In genomic region chr15:74873036-74873755, GRCh38 we compare ENCODE assay signal across 8 cellular contexts. TPM values are rescaled to one million over a fixed set of nuclear protein-coding genes. Genes with fewer than 3 reads are reported as not detected.
DNase-seq lines count a peak whose midpoint lies in the region; ATAC-seq and TF ChIP-seq lines count a peak whose summit lies in the region.

A gene with protein sequence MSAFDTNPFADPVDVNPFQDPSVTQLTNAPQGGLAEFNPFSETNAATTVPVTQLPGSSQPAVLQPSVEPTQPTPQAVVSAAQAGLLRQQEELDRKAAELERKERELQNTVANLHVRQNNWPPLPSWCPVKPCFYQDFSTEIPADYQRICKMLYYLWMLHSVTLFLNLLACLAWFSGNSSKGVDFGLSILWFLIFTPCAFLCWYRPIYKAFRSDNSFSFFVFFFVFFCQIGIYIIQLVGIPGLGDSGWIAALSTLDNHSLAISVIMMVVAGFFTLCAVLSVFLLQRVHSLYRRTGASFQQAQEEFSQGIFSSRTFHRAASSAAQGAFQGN (minus strand): TSS chr15:74873365. CDS start chr15:74873255, 110 bp downstream.

- H3K4me1 ChIP-seq in Loucy (ENCODE audit: insufficient read depth, low read length, poor library complexity, severe bottlenecking) (peaks cover 42% of the 10 kb centered on the region), RWPE2 (ENCODE audit: insufficient read depth, poor library complexity, severe bottlenecking) (peaks cover 23% of the 10 kb centered on the region)

- H3K27me3 ChIP-seq in H7 (ENCODE audit: control insufficient read depth, insufficient read depth, low read length) (no peaks in the 10 kb centered on the region), Loucy (ENCODE audit: insufficient read depth, low read length, poor library complexity, severe bottlenecking) (no peaks in the 10 kb centered on the region), RWPE2 (ENCODE audit: insufficient read depth, poor library complexity, severe bottlenecking) (no peaks in the 10 kb centered on the region)

- peak within 1 kb of the TSS; percentile 83 for H3K4me3 ChIP-seq in H7 (ENCODE audit: insufficient read depth, low read depth, low read length)
- peak within 1 kb of the TSS; percentile 99 for H3K4me3 ChIP-seq in Loucy (ENCODE audit: low read length, poor library complexity, severe bottlenecking)
- peak within 1 kb of the TSS; percentile 97 for H3K4me3 ChIP-seq in RWPE2 (ENCODE audit: severe bottlenecking)
- H3K4me3 ChIP-seq in fibroblast of mammary gland (ENCODE audit: control insufficient read depth, low read depth, low read length), result peak within 1 kb of the TSS; percentile 84

- TF ChIP-seq CTCF in Loucy (conservative IDR thresholded peaks at IDR 0.05; ENCODE audit: low read length) (no peak), RWPE2 (IDR thresholded peaks at IDR 0.05; ENCODE audit: poor library complexity, severe bottlenecking) (no peak), fibroblast of mammary gland (conservative IDR thresholded peaks at IDR 0.05; ENCODE audit: control insufficient read depth, insufficient read depth, low read depth, low read length) (no peak), natural killer cell (IDR thresholded peaks at IDR 0.05) (no peak)

- peak within 1 kb of the TSS; percentile 96 for H2AFZ ChIP-seq in Loucy (ENCODE audit: low read length)

- H3K36me3 Mint-ChIP-seq in activated T-helper 2 cell treated with anti-CD3 and anti-CD28 coated beads, Interferon-gamma antibody, Interleukin-2, Interleukin-4, amounts not matched to agents 10 μg/mL and 5 μg/mL and 100 μg/mL, durations not matched to agents 14 hours and 24 hours and 36 hours (ENCODE audit: low read depth), result peaks cover 26% of the 10 kb centered on the region
- no peaks in the 10 kb centered on the region for H3K36me3 Mint-ChIP-seq in natural killer cell

- intact Hi-C loops in activated T-helper 2 cell treated with anti-CD3 and anti-CD28 coated beads, Interferon-gamma antibody, Interleukin-2, Interleukin-4, amounts not matched to agents 10 μg/mL and 5 μg/mL and 100 μg/mL, durations not matched to agents 14 hours and 24 hours and 36 hours (cut with micrococcal nuclease), result loop anchor here (1.0 to 5.0 kb wide), 5 partner anchors 16 to 864 kb away; partner anchors contain the start of genes COX5A and FAM219B
- intact Hi-C loops in natural killer cell (cut with micrococcal nuclease), result loop anchor here (1.0 to 2.0 kb wide), 2 partner anchors 16 to 28 kb away; no protein-coding TSS in a partner anchor

- no peaks in the 10 kb centered on the region for H3K9me3 ChIP-seq in Loucy (ENCODE audit: insufficient read depth, low read depth, low read length)
- no peaks in the 10 kb centered on the region for H3K9me3 ChIP-seq in RWPE2 (ENCODE audit: severe bottlenecking)

- peaks cover 1% of the 10 kb centered on the region for H3K27me3 Mint-ChIP-seq in activated T-helper 2 cell treated with anti-CD3 and anti-CD28 coated beads, Interferon-gamma antibody, Interleukin-2, Interleukin-4, amounts not matched to agents 10 μg/mL and 5 μg/mL and 100 μg/mL, durations not matched to agents 14 hours and 24 hours and 36 hours (ENCODE audit: low read depth)
- no peaks in the 10 kb centered on the region for H3K27me3 Mint-ChIP-seq in natural killer cell (ENCODE audit: low read depth in 2 of 2)

- no peaks in the 10 kb centered on the region for H3K9me2 ChIP-seq in Loucy (replicated peaks; ENCODE audit: low read depth, low read length)

- peak within 1 kb of the TSS; percentile 89 for H3K27ac Mint-ChIP-seq in activated T-helper 2 cell treated with anti-CD3 and anti-CD28 coated beads, Interferon-gamma antibody, Interleukin-2, Interleukin-4, amounts not matched to agents 10 μg/mL and 5 μg/mL and 100 μg/mL, durations not matched to agents 14 hours and 24 hours and 36 hours
- peak within 1 kb of the TSS; percentile 95 to 98 for H3K27ac Mint-ChIP-seq in natural killer cell

- H3K9ac ChIP-seq in Loucy (ENCODE audit: low read depth, low read length, poor library complexity, severe bottlenecking), result peak within 1 kb of the TSS; percentile 88

- H3F3A ChIP-seq in Loucy (ENCODE audit: low read depth), result peaks cover 23% of the 10 kb centered on the region

- DNase-seq in ELR (ENCODE audit: low read depth) (peak; percentile 96), H7 (peak; percentile 99), RWPE2 (ENCODE audit: low spot score) (peak; percentile 100), fibroblast of mammary gland (ENCODE audit: low read depth) (peak; percentile 92), natural killer cell (peak; percentile 90)
- peak; percentile 89 for DNase-seq in activated T-helper 2 cell treated with anti-CD3 and anti-CD28 coated beads, Interferon-gamma antibody, Interleukin-2, Interleukin-4, amounts not matched to agents 10 μg/mL and 5 μg/mL and 100 μg/mL, durations not matched to agents 14 hours and 24 hours and 36 hours (ENCODE audit: low spot score)
- peak; percentile 84 to 98 (median 92) for DNase-seq in stimulated activated naive CD4-positive, alpha-beta T cell (lab: John Stamatoyannopoulos, UW)

- H3K4me1 Mint-ChIP-seq in activated T-helper 2 cell treated with anti-CD3 and anti-CD28 coated beads, Interferon-gamma antibody, Interleukin-2, Interleukin-4, amounts not matched to agents 10 μg/mL and 5 μg/mL and 100 μg/mL, durations not matched to agents 14 hours and 24 hours and 36 hours (ENCODE audit: low read depth), result peaks cover 34% of the 10 kb centered on the region
- H3K4me1 Mint-ChIP-seq in natural killer cell, result peaks cover 43 to 45% of the 10 kb centered on the region in 2 donors

- ATAC-seq in RWPE2 (ENCODE audit: low read depth), result peak; percentile 97
- ATAC-seq in natural killer cell, result peak; percentile 95 to 97 (median 96)

- H3K79me2 ChIP-seq in Loucy (ENCODE audit: insufficient read depth, low read length), result peaks cover 42% of the 10 kb centered on the region

- peak within 1 kb of the TSS; percentile 98 for H3K4me3 Mint-ChIP-seq in activated T-helper 2 cell treated with anti-CD3 and anti-CD28 coated beads, Interferon-gamma antibody, Interleukin-2, Interleukin-4, amounts not matched to agents 10 μg/mL and 5 μg/mL and 100 μg/mL, durations not matched to agents 14 hours and 24 hours and 36 hours (ENCODE audit: low read depth)
- H3K4me3 Mint-ChIP-seq in natural killer cell, result peak within 1 kb of the TSS; percentile 99

- no peaks in the 10 kb centered on the region for H3K9me3 Mint-ChIP-seq in activated T-helper 2 cell treated with anti-CD3 and anti-CD28 coated beads, Interferon-gamma antibody, Interleukin-2, Interleukin-4, amounts not matched to agents 10 μg/mL and 5 μg/mL and 100 μg/mL, durations not matched to agents 14 hours and 24 hours and 36 hours
- no peaks in the 10 kb centered on the region for H3K9me3 Mint-ChIP-seq in natural killer cell

- H3K36me3 ChIP-seq in H7 (replicated peaks; ENCODE audit: control insufficient read depth, insufficient read depth, low read length), result no peaks in the 10 kb centered on the region; the same call in 1 of the 2 replicates
- H3K36me3 ChIP-seq in Loucy (ENCODE audit: insufficient read depth, low read length), result no peaks in the 10 kb centered on the region
- H3K36me3 ChIP-seq in RWPE2 (ENCODE audit: low read depth), result peaks cover 11% of the 10 kb centered on the region

- peak within 1 kb of the TSS; percentile 98 for H3K4me2 ChIP-seq in Loucy (ENCODE audit: low read depth, low read length, poor library complexity, severe bottlenecking)

- H4K20me1 ChIP-seq in Loucy (ENCODE audit: insufficient read depth, low read length, poor library complexity, severe bottlenecking), result peaks cover 28% of the 10 kb centered on the region

- H3K27ac ChIP-seq in RWPE2 (ENCODE audit: poor library complexity, severe bottlenecking), result peak within 1 kb of the TSS; percentile 74

RNA-seq across cellular contexts. Expression of the gene that starts here (rescaled TPM):
- total RNA-seq in H7 (2014; rRNA removed; shearing (Covaris generic)), result 20.8 and 22.6 TPM in 2 replicates
- 85.0 and 90.6 TPM in 2 replicates for total RNA-seq in activated T-helper 2 cell treated with anti-CD3 and anti-CD28 coated beads, Interferon-gamma antibody, Interleukin-2, Interleukin-4, amounts not matched to agents 10 μg/mL and 5 μg/mL and 100 μg/mL, durations not matched to agents 14 hours and 24 hours and 36 hours
- total RNA-seq in natural killer cell, result 100 to 1,000 TPM in 1 of 3 donors, 10 to 100 TPM in 2; 78.8 to 101 (median 92.8) TPM

Comparison
In these comparisons a context has a peak if more than half of its experiments do, and no peak if none do; other contexts are left out.
1. Peak in every context shown above with its lines: DNase-seq, ATAC-seq, H3K4me3 ChIP-seq and H3K27ac ChIP-seq.